Comparison of ENCODE assay signal across 13 cellular contexts in genomic region chr17:54903375-54903774, GRCh38. TPM values are rescaled to one million over a fixed set of nuclear protein-coding genes. Genes with fewer than 3 reads are reported as not detected.
A peak's percentile ranks its signal among the peaks of the same experiment; 100 is the strongest.
DNase-seq lines count a peak whose midpoint lies in the region; ATAC-seq and TF ChIP-seq lines count a peak whose summit lies in the region.
"Had no signal": no experiment of that assay in that cellular context is flagged by ENCODE, and none has a peak within 500 bp of the region (broad histone marks: within the 10 kb centered on the region; RNA-seq: fewer than 3 reads in every experiment).

No MANE protein-coding gene starts in this region.

- H3K4me3 ChIP-seq in liver (ENCODE audit: low read depth in 1 of 3, low read length in 3 of 3) (peak overlapping the region; percentile 3 to 47 (median 22)), stomach (no peak overlapping the region)
- H3K4me3 ChIP-seq: PC-9, sigmoid colon, thoracic aorta had no signal

- 26% methylated on average over 1 of the region's 1 CpG for WGBS in liver
- WGBS in stomach, 5 donors: 9 to 29% (median 22%) methylated on average over 1 of the region's 1 CpG

- H3K36me3 ChIP-seq in liver (ENCODE audit: control insufficient read depth in 4 of 4, insufficient read depth in 3 of 4, low read depth in 1 of 4, low read length in 3 of 4) (peaks cover 0 to 5% (median under 1%) of the 10 kb centered on the region in 4 donors), stomach (peaks cover 0 to 4% (median 0%) of the 10 kb centered on the region in 4 donors)

- DNase-seq in DMS 273 (lab: John Stamatoyannopoulos, UW; ENCODE audit: unreplicated experiment): peak; percentile 12
- DNase-seq in DMS 273 treated with DMSO at 0.1 percent for 48 hours (lab: John Stamatoyannopoulos, UW): no peak
- peak; percentile 16 for DNase-seq in cerebellar cortex (ENCODE audit: low spot score)
- peak; percentile 86 for DNase-seq in stomach
- DNase-seq in AML-193 (lab: John Stamatoyannopoulos, UW): no peak
- no peak for DNase-seq in NCI-H1417 (lab: John Stamatoyannopoulos, UW)
- DNase-seq: cortex of kidney, PC-9, sigmoid colon had no signal

- H3K27me3 ChIP-seq in liver (ENCODE audit: control insufficient read depth in 4 of 4, insufficient read depth in 4 of 4, low read length in 3 of 4) (no peaks in the 10 kb centered on the region), stomach (peaks cover 0 to 10% (median 5%) of the 10 kb centered on the region in 3 donors)
- H3K27me3 ChIP-seq: sigmoid colon had no signal

- H3K4me1 ChIP-seq in liver (ENCODE audit: control insufficient read depth in 4 of 4, insufficient read depth in 4 of 4, low read length in 3 of 4) (peaks cover 2 to 49% (median 30%) of the 10 kb centered on the region in 4 donors), stomach (peaks cover 18 to 35% (median 20%) of the 10 kb centered on the region in 4 donors)

- H3K27ac ChIP-seq in liver (ENCODE audit: low read depth in 1 of 2, low read length in 2 of 2) (peak overlapping the region in 1 of 2 donors; percentile 38), stomach (peak overlapping the region in 1 of 5 donors; percentile 66)
- H3K27ac ChIP-seq: 22Rv1, PC-9, sigmoid colon, thoracic aorta had no signal

- TF ChIP-seq RAD21 in liver (IDR thresholded peaks at IDR 0.05): peak; percentile 40 to 42

- ATAC-seq in HG02610 (IDR thresholded peaks at IDR 0.05; ENCODE audit: unreplicated experiment): no peak

- H3K9me3 ChIP-seq in liver (ENCODE audit: control insufficient read depth in 4 of 4, low read length in 3 of 4) (no peaks in the 10 kb centered on the region), stomach (no peaks in the 10 kb centered on the region)
- H3K9me3 ChIP-seq: sigmoid colon, thoracic aorta had no signal

- no peak for TF ChIP-seq POLR2A in stomach (IDR thresholded peaks at IDR 0.05)

- H3K9ac ChIP-seq in liver (ENCODE audit: low read depth in 1 of 2, low read length in 2 of 2): peak overlapping the region in 1 of 2 donors; percentile 2

- intact Hi-C loops in stomach (cut with DNase I; ENCODE audit: low total_unique reads): no loop called here

- TF ChIP-seq CTCF in liver (IDR thresholded peaks at IDR 0.05; ENCODE audit: low read depth, low read length, missing input control) (no peak), stomach (IDR thresholded peaks at IDR 0.05) (no peak)

- no peak for TF ChIP-seq EP300 in stomach (IDR thresholded peaks at IDR 0.05)

TF ChIP-seq in liver, 16 proteins besides CTCF, POLR2A, EP300 and RAD21:
- TF ChIP-seq EGR1 (IDR thresholded peaks at IDR 0.05; ENCODE audit: low read depth in 2 of 2): no peak
- peak; percentile 31 for TF ChIP-seq FOXA1 (IDR thresholded peaks at IDR 0.05)
- TF ChIP-seq, protein P1, sequence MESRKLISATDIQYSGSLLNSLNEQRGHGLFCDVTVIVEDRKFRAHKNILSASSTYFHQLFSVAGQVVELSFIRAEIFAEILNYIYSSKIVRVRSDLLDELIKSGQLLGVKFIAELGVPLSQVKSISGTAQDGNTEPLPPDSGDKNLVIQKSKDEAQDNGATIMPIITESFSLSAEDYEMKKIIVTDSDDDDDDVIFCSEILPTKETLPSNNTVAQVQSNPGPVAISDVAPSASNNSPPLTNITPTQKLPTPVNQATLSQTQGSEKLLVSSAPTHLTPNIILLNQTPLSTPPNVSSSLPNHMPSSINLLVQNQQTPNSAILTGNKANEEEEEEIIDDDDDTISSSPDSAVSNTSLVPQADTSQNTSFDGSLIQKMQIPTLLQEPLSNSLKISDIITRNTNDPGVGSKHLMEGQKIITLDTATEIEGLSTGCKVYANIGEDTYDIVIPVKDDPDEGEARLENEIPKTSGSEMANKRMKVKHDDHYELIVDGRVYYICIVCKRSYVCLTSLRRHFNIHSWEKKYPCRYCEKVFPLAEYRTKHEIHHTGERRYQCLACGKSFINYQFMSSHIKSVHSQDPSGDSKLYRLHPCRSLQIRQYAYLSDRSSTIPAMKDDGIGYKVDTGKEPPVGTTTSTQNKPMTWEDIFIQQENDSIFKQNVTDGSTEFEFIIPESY (IDR thresholded peaks at IDR 0.05): no peak
- peak in 1 of 2 donors; percentile 33 for TF ChIP-seq GABPA (IDR thresholded peaks at IDR 0.05 in 1 of 2, conservative IDR thresholded peaks at IDR 0.05 in 1 of 2)
- no peak for TF ChIP-seq FOXA2 (IDR thresholded peaks at IDR 0.05)
- TF ChIP-seq REST (IDR thresholded peaks at IDR 0.05): peak; percentile 18
- peak; percentile 86 to 90 for TF ChIP-seq HNF4A (conservative IDR thresholded peaks at IDR 0.05)
- no peak for TF ChIP-seq TAF1 (conservative IDR thresholded peaks at IDR 0.05)
- TF ChIP-seq ATF3 (IDR thresholded peaks at IDR 0.05): no peak
- peak; percentile 66 to 87 for TF ChIP-seq RXRA (IDR thresholded peaks at IDR 0.05)
- TF ChIP-seq YY1 (IDR thresholded peaks at IDR 0.05): peak; percentile 63
- peak; percentile 89 for TF ChIP-seq SP1 (IDR thresholded peaks at IDR 0.05)
- peak; percentile 40 for TF ChIP-seq HNF4G (IDR thresholded peaks at IDR 0.05)
- peak; percentile 49 to 84 for TF ChIP-seq JUND (IDR thresholded peaks at IDR 0.05)
- TF ChIP-seq, protein P2, sequence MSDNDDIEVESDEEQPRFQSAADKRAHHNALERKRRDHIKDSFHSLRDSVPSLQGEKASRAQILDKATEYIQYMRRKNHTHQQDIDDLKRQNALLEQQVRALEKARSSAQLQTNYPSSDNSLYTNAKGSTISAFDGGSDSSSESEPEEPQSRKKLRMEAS (IDR thresholded peaks at IDR 0.05): peak; percentile 68
- TF ChIP-seq NR2F2 (IDR thresholded peaks at IDR 0.05): peak; percentile 63

RNA-seq across cellular contexts. Expression of gene TOM1L1, which starts 2.7 kb away (rescaled TPM):
- total RNA-seq in liver (100 to 1,000 TPM in 1 of 2 donors, 10 to 100 TPM in 1; 21.4 to 119 TPM), stomach (100 to 1,000 TPM in 1 of 5 donors, 10 to 100 TPM in 4; 19.4 to 134 (median 50.0) TPM)
- polyA plus RNA-seq in liver (10 to 100 TPM; 28.0 to 39.8 TPM), stomach (10 to 100 TPM; 21.4 to 64.2 (median 45.2) TPM)

Comparison
In these comparisons a context has a peak if more than half of its experiments do, and no peak if none do; other contexts are left out.
1. DNase-seq: peak in DMS 273 (single experiment), cerebellar cortex (single experiment) and stomach (single experiment); none in DMS 273 treated with DMSO at 0.1 percent for 48 hours (single experiment), AML-193 (0 of 2) and NCI-H1417 (0 of 3).
2. H3K4me3 ChIP-seq: peak in liver (3 of 3); none in stomach (0 of 4).